Comparison of ENCODE assay signal across 1 cellular context in the genomic region with DNA sequence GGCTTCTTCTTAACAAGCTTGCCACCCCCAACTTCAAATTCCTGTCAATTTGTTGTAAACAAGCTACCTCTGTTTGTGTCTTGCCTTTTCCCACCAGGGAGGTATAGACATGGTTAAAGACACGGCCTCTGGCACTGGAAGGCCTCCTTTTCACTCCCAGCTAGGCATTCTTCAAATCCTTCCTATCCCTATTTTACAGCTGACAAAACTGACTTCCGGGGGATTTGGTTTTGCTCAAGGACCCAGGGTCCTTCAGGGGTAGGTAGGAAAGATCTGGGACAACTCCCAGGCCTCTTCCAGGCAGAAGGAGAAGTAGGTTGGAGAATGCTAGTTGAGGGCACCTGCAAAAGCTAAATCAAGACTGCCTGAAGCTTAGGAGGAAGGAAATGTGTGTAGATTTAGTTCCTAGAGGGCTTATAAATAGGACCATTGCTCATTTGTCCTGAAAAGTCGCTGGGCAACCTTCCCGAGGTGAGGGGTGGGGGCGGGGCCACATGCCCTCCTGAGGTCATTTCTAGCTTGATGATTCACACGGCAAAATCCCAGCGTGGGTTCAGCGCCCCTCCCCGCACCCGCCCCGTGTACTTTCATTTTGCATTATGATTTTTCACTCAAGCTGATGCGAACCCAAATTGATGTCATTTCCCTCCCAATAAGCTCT.
TF ChIP-seq lines count a peak whose summit lies in the region.

No MANE protein-coding gene starts in this region.

TF ChIP-seq in endothelial cell of umbilical vein, 7 proteins besides CTCF, POLR2A, EP300 and RAD21 (continued from another document):
- TF ChIP-seq, protein P1, sequence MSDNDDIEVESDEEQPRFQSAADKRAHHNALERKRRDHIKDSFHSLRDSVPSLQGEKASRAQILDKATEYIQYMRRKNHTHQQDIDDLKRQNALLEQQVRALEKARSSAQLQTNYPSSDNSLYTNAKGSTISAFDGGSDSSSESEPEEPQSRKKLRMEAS (IDR thresholded peaks at IDR 0.05; ENCODE audit: insufficient read depth, insufficient read length) = no peak
- TF ChIP-seq GATA2 (IDR thresholded peaks at IDR 0.05; ENCODE audit: insufficient read depth, insufficient read length, low read depth, low read length) (no peak), EZH2 (IDR thresholded peaks at IDR 0.05; ENCODE audit: borderline replicate concordance, low read depth, low read length, severe bottlenecking) (no peak), MYC (IDR thresholded peaks at IDR 0.05; ENCODE audit: low read depth, low read length) (no peak), JUN (IDR thresholded peaks at IDR 0.05; ENCODE audit: borderline replicate concordance, insufficient read depth, insufficient read length, low read depth) (peak; percentile 80)
